In genomic region chr14:24232645-24233537, GRCh38 we compare ENCODE assay signal across 3 cellular contexts.
TF ChIP-seq lines count a peak whose summit lies in the region.

Gene GMPR2, plus strand, starts transcription at chr14:24232929. Its CDS starts 325 bp downstream, at chr14:24233254.

TF ChIP-seq in A549, 52 proteins besides CTCF, POLR2A, EP300 and RAD21 (continued from another document):
- 0 out of 2 replicates have a peak, but pooled peaks have one; percentile 21 for TF ChIP-seq HOXB13 (CRISPR knock-in tag; IDR thresholded peaks at IDR 0.05; ENCODE audit: low read depth)
- TF ChIP-seq ESRRA (IDR thresholded peaks at IDR 0.05; ENCODE audit: borderline replicate concordance, low read length): no peak
- TF ChIP-seq ZNF302 (CRISPR knock-in tag; IDR thresholded peaks at IDR 0.05): no peak
- no peak for TF ChIP-seq TFCP2L1 (CRISPR knock-in tag; IDR thresholded peaks at IDR 0.05)
- 0 out of 2 replicates have a peak, but pooled peaks have one; percentile 38 for TF ChIP-seq TP53 (CRISPR knock-in tag; IDR thresholded peaks at IDR 0.05)
- TF ChIP-seq MAZ (IDR thresholded peaks at IDR 0.05; ENCODE audit: borderline replicate concordance, low read depth, low read length): no peak
- TF ChIP-seq BCL3 (IDR thresholded peaks at IDR 0.05): no peak
- no peak for TF ChIP-seq MAFK (IDR thresholded peaks at IDR 0.05; ENCODE audit: partially characterized antibody)
- peak; percentile 64 for TF ChIP-seq MAX (IDR thresholded peaks at IDR 0.05)
- peak; percentile 44 to 51; a peak in 3 of 5 replicates for TF ChIP-seq JUN (IDR thresholded peaks at IDR 0.05)
- no peak for TF ChIP-seq FOSL2 (IDR thresholded peaks at IDR 0.05)
- no peak for TF ChIP-seq FOSL2 (CRISPR knock-in tag; IDR thresholded peaks at IDR 0.05)
- TF ChIP-seq EHF (CRISPR knock-in tag; IDR thresholded peaks at IDR 0.05): no peak

TF ChIP-seq in GM12891, 5 proteins besides CTCF, POLR2A, EP300 and RAD21:
- 0 out of 2 replicates have a peak, but pooled peaks have one; percentile 16 for TF ChIP-seq POU2F2 (IDR thresholded peaks at IDR 0.05; ENCODE audit: low read depth, low read length)
- peak; percentile 12 for TF ChIP-seq TAF1 (IDR thresholded peaks at IDR 0.05; ENCODE audit: low read depth, low read length)
- TF ChIP-seq PAX5 (IDR thresholded peaks at IDR 0.05; ENCODE audit: insufficient read depth, low read length, severe bottlenecking): no peak
- TF ChIP-seq SPI1 (IDR thresholded peaks at IDR 0.05; ENCODE audit: low read depth, low read length): peak; percentile 50; the same call in 1 of the 2 replicates
TF ChIP-seq in GM12891: peak in this region for 3.

TF ChIP-seq in GM12878, 131 proteins besides CTCF, POLR2A, EP300 and RAD21 (continues in another document):
- TF ChIP-seq ZNF687 (IDR thresholded peaks at IDR 0.05) (0 out of 2 replicates have a peak, but pooled peaks have one; percentile 63), ZBED1 (IDR thresholded peaks at IDR 0.05; ENCODE audit: borderline replicate concordance) (no peak), ZNF207 (IDR thresholded peaks at IDR 0.05; ENCODE audit: borderline replicate concordance) (peak; percentile 67; the same call in 1 of the 2 replicates), RELB (IDR thresholded peaks at IDR 0.05; ENCODE audit: low read depth) (peak; percentile 58), ZZZ3 (IDR thresholded peaks at IDR 0.05; ENCODE audit: control insufficient read depth, insufficient read length, low read depth) (no peak), PBX3 (IDR thresholded peaks at IDR 0.05; ENCODE audit: insufficient replicate concordance, low read depth, low read length) (no peak), ATF7 (IDR thresholded peaks at IDR 0.05; ENCODE audit: low read depth) (0 out of 2 replicates have a peak, but pooled peaks have one; percentile 44), ZBTB40 (IDR thresholded peaks at IDR 0.05; ENCODE audit: borderline replicate concordance) (peak; percentile 91), TAF1 (IDR thresholded peaks at IDR 0.05; ENCODE audit: borderline replicate concordance, low read depth, low read length) (peak; percentile 82), ZNF592 (IDR thresholded peaks at IDR 0.05) (peak; percentile 25; the same call in 1 of the 2 replicates), IKZF1 (conservative IDR thresholded peaks at IDR 0.05) (peak; percentile 82; the same call in 1 of the 2 replicates), RELA (IDR thresholded peaks at IDR 0.05; ENCODE audit: borderline replicate concordance, partially characterized antibody) (peak; percentile 40), SUZ12 (IDR thresholded peaks at IDR 0.05; ENCODE audit: unreplicated experiment) (no peak), ZBTB11 (CRISPR knock-in tag; IDR thresholded peaks at IDR 0.05) (peak; percentile 69), E4F1 (IDR thresholded peaks at IDR 0.05; ENCODE audit: borderline replicate concordance, partially characterized antibody) (peak; percentile 69), POLR2AphosphoS2 (IDR thresholded peaks at IDR 0.05; ENCODE audit: low read depth, low read length) (peak; percentile 34; the same call in 1 of the 2 replicates), NR2C2 (IDR thresholded peaks at IDR 0.05; ENCODE audit: borderline replicate concordance, control insufficient read depth, insufficient read length, low read depth) (no peak), PKNOX1 (IDR thresholded peaks at IDR 0.05) (peak; percentile 15; the same call in 1 of the 2 replicates), DPF2 (IDR thresholded peaks at IDR 0.05) (0 out of 2 replicates have a peak, but pooled peaks have one; percentile 18)
